In the genomic region with DNA sequence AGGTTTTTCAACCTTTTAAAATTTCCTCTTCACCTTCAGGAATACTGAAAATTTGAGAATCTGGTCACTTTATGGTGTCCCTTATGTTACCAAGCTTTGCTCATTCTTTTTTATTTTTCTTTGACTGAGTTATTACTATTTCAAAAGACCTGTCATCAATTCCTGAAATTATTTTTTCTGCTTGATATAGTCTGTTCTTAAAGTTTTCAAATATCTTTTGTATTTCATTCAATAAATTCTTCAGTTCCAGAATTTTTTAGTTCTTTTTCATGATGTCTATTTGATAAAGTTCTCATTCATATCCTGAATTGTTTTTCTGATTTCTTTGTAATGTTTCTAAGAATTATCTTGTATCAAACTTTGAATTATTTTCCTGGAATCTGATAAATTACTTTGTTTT, we compare ENCODE assay signal across 18 cellular contexts.
DNase-seq lines count a peak whose midpoint lies in the region; ATAC-seq, FAIRE-seq and TF ChIP-seq lines count a peak whose summit lies in the region.
"Had no signal": no experiment of that assay in that cellular context is flagged by ENCODE, and none has a peak within 500 bp of the region (broad histone marks: within the 10 kb centered on the region; RNA-seq: fewer than 3 reads in every experiment).

No MANE protein-coding gene starts in this region.

- no peak for TF ChIP-seq CTCF in K562 (IDR thresholded peaks at IDR 0.05 in 2 of 3, conservative IDR thresholded peaks at IDR 0.05 in 1 of 3; ENCODE audit: insufficient read depth in 2 of 3, low read depth in 1 of 3, low read length in 3 of 3)
- no peak for TF ChIP-seq CTCF in kidney (IDR thresholded peaks at IDR 0.05; ENCODE audit: borderline replicate concordance, extremely low read depth, insufficient read depth)

- H3K9me3 ChIP-seq in K562 (replicated peaks; ENCODE audit: control insufficient read depth, insufficient read depth, low read depth, low read length) (peaks cover 6% of the 10 kb centered on the region; the same call in 1 of the 2 replicates), kidney (ENCODE audit: control insufficient read depth in 1 of 2, low read length in 2 of 2) (no peaks in the 10 kb centered on the region), HAP-1 (peaks cover 6% of the 10 kb centered on the region; the same call in 1 of the 2 replicates), trophoblast cell (ENCODE audit: insufficient read depth, low read depth, low read length) (peaks cover 3% of the 10 kb centered on the region)

- no peak overlapping the region for H4K8ac ChIP-seq in trophoblast cell (ENCODE audit: low read depth, low read length)

- POLR2A ChIA-PET in K562 (lab: Yijun Ruan, JAX), result no interaction called here

- no peaks in the 10 kb centered on the region for H4K20me1 ChIP-seq in K562 (replicated peaks; ENCODE audit: control insufficient read depth, insufficient read depth, low read length)

- CTCF ChIA-PET in K562 (lab: Yijun Ruan, JAX; ENCODE audit: low intra/inter-chr PET ratio), result no interaction called here

- no peaks in the 10 kb centered on the region for H3K79me1 ChIP-seq in trophoblast cell (ENCODE audit: low read length)

- H3K9me1 ChIP-seq in K562 (ENCODE audit: control insufficient read depth, insufficient read depth, low read length), result no peaks in the 10 kb centered on the region

- H3K4me1 ChIP-seq in K562 (replicated peaks in 1 of 2; ENCODE audit: control insufficient read depth in 2 of 2, insufficient read depth in 2 of 2, low read length in 2 of 2) (no peaks in the 10 kb centered on the region), kidney (ENCODE audit: control insufficient read depth in 1 of 2, insufficient read depth in 1 of 2, low read depth in 1 of 2, low read length in 2 of 2) (no peaks in the 10 kb centered on the region), HAP-1 (no peaks in the 10 kb centered on the region), trophoblast cell (ENCODE audit: control insufficient read depth in 1 of 2, insufficient read depth in 2 of 2, low read length in 2 of 2) (no peaks in the 10 kb centered on the region)
- H3K4me1 ChIP-seq: BLaER1 treated with 17β-estradiol and CSF1 and Interleukin-3, amounts not matched to agents 10 nM and 100 nM had no signal

- in situ Hi-C loops in KBM-7 (cut with MboI; ENCODE audit: low pct_unique_long_range_greater_than_20kb, low sequenced_read_pairs), result no loop called here
- in situ Hi-C loops in K562 (cut with MboI), result no loop called here
- in situ Hi-C loops in HAP-1 (cut with MboI; ENCODE audit: low sequenced_read_pairs), result no loop called here

- no TSS peak for BruUV-seq in K562 (replicated peaks; lab: Mats Ljungman, UMichigan)

- H4K91ac ChIP-seq in trophoblast cell (ENCODE audit: low read depth, low read length), result no peak overlapping the region

- H3K79me2 ChIP-seq in K562 (ENCODE audit: control insufficient read depth, insufficient read depth, low read length), result no peaks in the 10 kb centered on the region
- H3K79me2 ChIP-seq in trophoblast cell (ENCODE audit: control insufficient read depth, insufficient read depth, low read length, poor library complexity), result no peaks in the 10 kb centered on the region

- TF ChIP-seq RAD21 in K562 (CRISPR knock-in tag; conservative IDR thresholded peaks at IDR 0.05 in 1 of 2, IDR thresholded peaks at IDR 0.05 in 1 of 2), result no peak

- H3K18ac ChIP-seq in trophoblast cell (ENCODE audit: low read length), result no peak overlapping the region

- no peak for ATAC-seq in K562
- no peak for ATAC-seq in HG02870 (IDR thresholded peaks at IDR 0.05; ENCODE audit: unreplicated experiment)
- ATAC-seq: CD8-positive, alpha-beta T cell had no signal

- H3K4ac ChIP-seq in trophoblast cell (ENCODE audit: low read depth, low read length), result no peak overlapping the region

- no peak overlapping the region for H2BK120ac ChIP-seq in trophoblast cell (ENCODE audit: insufficient read depth, low read length, poor library complexity)

- TF ChIP-seq EP300 in K562 (IDR thresholded peaks at IDR 0.05; ENCODE audit: low read length), result no peak

- H3K23ac ChIP-seq in trophoblast cell (ENCODE audit: low read length), result no peak overlapping the region

- intact Hi-C loops in K562 (cut with micrococcal nuclease) (no loop called here), kidney (cut with DNase I) (no loop called here)

- no peak for TF ChIP-seq POLR2A in K562 (conservative IDR thresholded peaks at IDR 0.05)

- no peak overlapping the region for H2AK5ac ChIP-seq in trophoblast cell (ENCODE audit: low read length)

- H2BK12ac ChIP-seq in trophoblast cell (ENCODE audit: low read length), result no peak overlapping the region

- no peak overlapping the region for H2AFZ ChIP-seq in K562 (ENCODE audit: low read depth, low read length)
- H2AFZ ChIP-seq in trophoblast cell (ENCODE audit: insufficient read depth, low read length, poor library complexity), result no peak overlapping the region

- H3K4me3 ChIP-seq in K562 (no peak overlapping the region), kidney (ENCODE audit: low read length in 2 of 2) (no peak overlapping the region), HAP-1 (no peak overlapping the region), trophoblast cell (ENCODE audit: low read depth, low read length) (no peak overlapping the region)

- H3K4me2 ChIP-seq in K562 (ENCODE audit: insufficient read depth, low read length), result no peak overlapping the region
- no peak overlapping the region for H3K4me2 ChIP-seq in trophoblast cell (ENCODE audit: low read length)
- H3K4me2 ChIP-seq: BLaER1 treated with 17β-estradiol and CSF1 and Interleukin-3, amounts not matched to agents 10 nM and 100 nM had no signal

- H3K14ac ChIP-seq in trophoblast cell (ENCODE audit: low read length), result no peak overlapping the region

- no peak overlapping the region for H3K27ac ChIP-seq in K562 (ENCODE audit: extremely low read depth, low read depth, low read length)
- no peak overlapping the region for H3K27ac ChIP-seq in kidney (ENCODE audit: low read depth in 2 of 2, low read length in 2 of 2)
- H3K27ac ChIP-seq in trophoblast cell (ENCODE audit: low read depth, low read length), result no peak overlapping the region
- H3K27ac ChIP-seq: BLaER1 treated with 17β-estradiol and CSF1 and Interleukin-3, amounts not matched to agents 10 nM and 100 nM had no signal

- H3K27me3 ChIP-seq in K562 (ENCODE audit: control insufficient read depth in 2 of 2, insufficient read depth in 2 of 2, low read length in 2 of 2) (no peaks in the 10 kb centered on the region), HAP-1 (ENCODE audit: low read depth) (no peaks in the 10 kb centered on the region), trophoblast cell (ENCODE audit: insufficient read depth, low read length) (no peaks in the 10 kb centered on the region)
- H3K27me3 ChIP-seq: BLaER1 treated with 17β-estradiol and CSF1 and Interleukin-3, amounts not matched to agents 10 nM and 100 nM had no signal

- FAIRE-seq in K562 (lab: Jason Lieb, UNC) (no peak), kidney (lab: Jason Lieb, UNC) (peak; percentile 25)
- FAIRE-seq: HTR-8/SVneo had no signal

- peaks cover 34% of the 10 kb centered on the region; the same call in 2 of the 3 replicates for H3K36me3 ChIP-seq in K562 (ENCODE audit: control insufficient read depth, insufficient read depth, low read length)
- H3K36me3 ChIP-seq in kidney (ENCODE audit: control insufficient read depth in 1 of 2, insufficient read depth in 2 of 2, low read length in 2 of 2), result peaks cover 11 to 19% of the 10 kb centered on the region in 2 donors
- H3K36me3 ChIP-seq in HAP-1 (replicated peaks), result peaks cover 29% of the 10 kb centered on the region
- H3K36me3 ChIP-seq in trophoblast cell (ENCODE audit: control insufficient read depth in 1 of 2, insufficient read depth in 2 of 2, low read length in 2 of 2), result peaks cover 24 to 28% of the 10 kb centered on the region in 2 experiments

- peak; percentile 2 for DNase-seq in NCI-H2227 (lab: John Stamatoyannopoulos, UW; ENCODE audit: unreplicated experiment)
- no peak for DNase-seq in NCI-H2227 treated with DMSO at 0.1 percent for 48 hours (lab: John Stamatoyannopoulos, UW)
- DNase-seq in KBM-7, result peak; percentile 9
- no peak for DNase-seq in K562 (ENCODE audit: extremely low read depth in 1 of 4, low spot score in 3 of 4)
- DNase-seq in kidney, result no peak
- no peak for DNase-seq in HAP-1 (ENCODE audit: low spot score in 2 of 2)
- DNase-seq in trophoblast cell, result no peak
- DNase-seq: 8988T; Calu3; CD8-positive, alpha-beta T cell; GDM1; GOT3; H7; IMR-90; KG1 had no signal

- H4K12ac ChIP-seq in trophoblast cell (ENCODE audit: low read depth, low read length), result no peak overlapping the region

- H3K9ac ChIP-seq in K562 (ENCODE audit: insufficient read depth in 1 of 2, low read depth in 2 of 2, low read length in 2 of 2), result no peak overlapping the region
- no peak overlapping the region for H3K9ac ChIP-seq in kidney (ENCODE audit: low read length in 2 of 2)
- H3K9ac ChIP-seq in trophoblast cell (ENCODE audit: low read length), result no peak overlapping the region
- H3K9ac ChIP-seq: BLaER1 treated with 17β-estradiol and CSF1 and Interleukin-3, amounts not matched to agents 10 nM and 100 nM had no signal

- no peak overlapping the region for H2BK5ac ChIP-seq in trophoblast cell (ENCODE audit: low read depth, low read length, poor library complexity)

TF ChIP-seq in K562, 482 proteins besides CTCF, POLR2A, EP300 and RAD21 (continues in another document):
- TF ChIP-seq NCOA6 (IDR thresholded peaks at IDR 0.05) (no peak), ZNF583 (CRISPR knock-in tag; IDR thresholded peaks at IDR 0.05) (peak; percentile 85; the same call in 1 of the 2 replicates), CBX3 (IDR thresholded peaks at IDR 0.05; ENCODE audit: borderline replicate concordance in 1 of 2, low read length in 2 of 2) (0 out of 3 replicates have a peak, but pooled peaks of 1 of the 2 experiments have one; percentile 51), PTBP1 (IDR thresholded peaks at IDR 0.05; ENCODE audit: low read depth, low read length) (no peak), RHOXF2B (CRISPR knock-in tag; conservative IDR thresholded peaks at IDR 0.05) (no peak), ZNF311 (CRISPR knock-in tag; IDR thresholded peaks at IDR 0.05) (no peak)
- TF ChIP-seq, protein P1, sequence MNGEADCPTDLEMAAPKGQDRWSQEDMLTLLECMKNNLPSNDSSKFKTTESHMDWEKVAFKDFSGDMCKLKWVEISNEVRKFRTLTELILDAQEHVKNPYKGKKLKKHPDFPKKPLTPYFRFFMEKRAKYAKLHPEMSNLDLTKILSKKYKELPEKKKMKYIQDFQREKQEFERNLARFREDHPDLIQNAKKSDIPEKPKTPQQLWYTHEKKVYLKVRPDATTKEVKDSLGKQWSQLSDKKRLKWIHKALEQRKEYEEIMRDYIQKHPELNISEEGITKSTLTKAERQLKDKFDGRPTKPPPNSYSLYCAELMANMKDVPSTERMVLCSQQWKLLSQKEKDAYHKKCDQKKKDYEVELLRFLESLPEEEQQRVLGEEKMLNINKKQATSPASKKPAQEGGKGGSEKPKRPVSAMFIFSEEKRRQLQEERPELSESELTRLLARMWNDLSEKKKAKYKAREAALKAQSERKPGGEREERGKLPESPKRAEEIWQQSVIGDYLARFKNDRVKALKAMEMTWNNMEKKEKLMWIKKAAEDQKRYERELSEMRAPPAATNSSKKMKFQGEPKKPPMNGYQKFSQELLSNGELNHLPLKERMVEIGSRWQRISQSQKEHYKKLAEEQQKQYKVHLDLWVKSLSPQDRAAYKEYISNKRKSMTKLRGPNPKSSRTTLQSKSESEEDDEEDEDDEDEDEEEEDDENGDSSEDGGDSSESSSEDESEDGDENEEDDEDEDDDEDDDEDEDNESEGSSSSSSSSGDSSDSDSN (IDR thresholded peaks at IDR 0.05; ENCODE audit: borderline replicate concordance in 1 of 2, low read depth in 2 of 2, low read length in 2 of 2), result no peak

Comparison
In these comparisons a context has a peak if more than half of its experiments do, and no peak if none do; other contexts are left out.
1. DNase-seq: peak in NCI-H2227 (single experiment) and KBM-7 (single experiment); none in NCI-H2227 treated with DMSO at 0.1 percent for 48 hours (single experiment), K562 (0 of 4), kidney (single experiment), HAP-1 (0 of 2) and trophoblast cell (0 of 2).